30 cellular contexts compared by ENCODE assay signal in the genomic region with DNA sequence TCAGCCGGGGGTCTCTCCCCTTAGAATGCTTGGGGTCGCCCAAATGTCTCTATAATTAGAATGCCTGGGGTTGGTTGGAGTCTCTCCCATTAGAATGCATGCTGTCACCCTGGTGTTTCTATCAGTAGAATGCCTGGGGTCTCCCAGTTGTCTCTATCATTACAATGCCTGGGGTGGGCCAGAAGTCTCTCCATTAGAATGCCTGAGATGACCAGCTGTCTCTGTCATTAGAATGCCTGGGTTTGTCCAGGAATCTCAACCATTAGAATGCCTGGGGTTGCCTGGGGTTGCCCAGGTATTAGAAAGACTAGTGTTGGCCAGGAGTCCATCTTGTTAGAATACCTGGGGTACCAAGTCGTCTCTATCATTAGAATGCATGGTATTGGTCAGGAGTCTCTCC.
"Had no signal": no experiment of that assay in that cellular context is flagged by ENCODE, and none has a peak within 500 bp of the region (broad histone marks: within the 10 kb centered on the region; RNA-seq: fewer than 3 reads in every experiment).

No MANE protein-coding gene starts in this region.

- H3K27me3 Mint-ChIP-seq: type B pancreatic cell had no signal

- H3K36me3 ChIP-seq: left ventricle myocardium inferior, neural progenitor cell, neutrophil, right atrium auricular region, right lobe of liver, tibial nerve, vagina had no signal

- ATAC-seq: mucosa of descending colon; natural killer cell; right lobe of liver; stimulated activated memory B cell treated with anti-CD40 and anti-IgM and Interleukin-4, amounts not matched to agents 10 μg/mL and 1 μg/mL and 100 μg/mL, for 72 hours; stimulated activated naive CD8-positive, alpha-beta T cell treated with anti-CD3 and anti-CD28 coated beads, Interleukin-15, amount 100 ng/mL, for 72 hours had no signal

- H3K9me3 Mint-ChIP-seq: natural killer cell had no signal

- H3K79me2 ChIP-seq: parathyroid adenoma had no signal

- H3K36me3 Mint-ChIP-seq: natural killer cell; neural progenitor cell; stimulated activated memory B cell treated with anti-CD40 and anti-IgM and Interleukin-4, amounts not matched to agents 10 μg/mL and 1 μg/mL and 100 μg/mL, for 72 hours; type B pancreatic cell had no signal

- H3K4me3 ChIP-seq: left ventricle myocardium inferior, lung, mucosa of descending colon, neural progenitor cell, right atrium auricular region, right lobe of liver, tibial nerve, vagina had no signal

- H3K9me3 ChIP-seq: mucosa of descending colon, neutrophil, right lobe of liver, vagina had no signal

- DNase-seq: hypothalamus; immature natural killer cell; kidney; left ventricle myocardium inferior; mesendoderm; midbrain; mucosa of descending colon; naive B cell; natural killer cell; nephron progenitor cell; occipital lobe; right lobe of liver; small intestine; stimulated activated CD4-positive, alpha-beta T cell treated with anti-CD3 and anti-CD28 coated beads, Interleukin-1b, Interleukin-23, amount 100 ng/mL, for 48 hours; stimulated activated CD4-positive, alpha-beta T cell treated with anti-CD3 and anti-CD28 coated beads, Interleukin-2, amount 100 ng/mL, for 48 hours; stimulated activated CD4-positive, alpha-beta T cell treated with anti-CD3 and anti-CD28 coated beads, Interleukin-4, amount 100 ng/mL, for 4 hours; stimulated activated CD8-positive, alpha-beta memory T cell treated with anti-CD3 and anti-CD28 coated beads, Interleukin-4, amount 100 ng/mL, for 48 hours; stimulated activated naive CD4-positive, alpha-beta T cell treated with Interleukin-2 at 50 U/mL for 16 hours; stimulated activated naive CD8-positive, alpha-beta T cell treated with anti-CD3 and anti-CD28 coated beads, Interleukin-15, amount 100 ng/mL, for 72 hours; substantia nigra had no signal

- H2AFZ ChIP-seq: neural progenitor cell, parathyroid adenoma had no signal

- H3K27me3 ChIP-seq: neural progenitor cell, neutrophil, right atrium auricular region, right lobe of liver, tibial nerve, vagina had no signal

- H3K27ac ChIP-seq: left ventricle myocardium inferior, neural progenitor cell, neutrophil, parathyroid adenoma, right atrium auricular region, right lobe of liver, tibial nerve, vagina had no signal

- H3K4me2 ChIP-seq: neural progenitor cell had no signal

- H3K4me1 ChIP-seq: neural progenitor cell, parathyroid adenoma, right lobe of liver, tibial nerve, vagina had no signal

- H3K4me1 Mint-ChIP-seq: immature natural killer cell; naive B cell; natural killer cell; nephron progenitor cell; neural progenitor cell; stimulated activated memory B cell treated with anti-CD40 and anti-IgM and Interleukin-4, amounts not matched to agents 10 μg/mL and 1 μg/mL and 100 μg/mL, for 72 hours; stimulated activated naive CD8-positive, alpha-beta T cell treated with anti-CD3 and anti-CD28 coated beads, Interleukin-15, amount 100 ng/mL, for 72 hours had no signal

- H3K9ac ChIP-seq: neural progenitor cell, parathyroid adenoma had no signal

- H3K27ac Mint-ChIP-seq: immature natural killer cell; naive B cell; natural killer cell; nephron progenitor cell; neural progenitor cell; progenitor cell of endocrine pancreas; stimulated activated memory B cell treated with anti-CD40 and anti-IgM and Interleukin-4, amounts not matched to agents 10 μg/mL and 1 μg/mL and 100 μg/mL, for 72 hours; stimulated activated naive CD8-positive, alpha-beta T cell treated with anti-CD3 and anti-CD28 coated beads, Interleukin-15, amount 100 ng/mL, for 72 hours; type B pancreatic cell had no signal

- H3K4me3 Mint-ChIP-seq: immature natural killer cell; naive B cell; natural killer cell; nephron progenitor cell; neural progenitor cell; stimulated activated memory B cell treated with anti-CD40 and anti-IgM and Interleukin-4, amounts not matched to agents 10 μg/mL and 1 μg/mL and 100 μg/mL, for 72 hours; stimulated activated naive CD8-positive, alpha-beta T cell treated with anti-CD3 and anti-CD28 coated beads, Interleukin-15, amount 100 ng/mL, for 72 hours; type B pancreatic cell had no signal
